20 cellular contexts compared by ENCODE assay signal in genomic region chr6:130394238-130394637, GRCh38. TPM values are rescaled to one million over a fixed set of nuclear protein-coding genes. Genes with fewer than 3 reads are reported as not detected.
DNase-seq lines count a peak whose midpoint lies in the region; ATAC-seq and TF ChIP-seq lines count a peak whose summit lies in the region.
"Had no signal": no experiment of that assay in that cellular context is flagged by ENCODE, and none has a peak within 500 bp of the region (broad histone marks: within the 10 kb centered on the region; RNA-seq: fewer than 3 reads in every experiment).

No MANE protein-coding gene starts in this region.

- H3K27me3 ChIP-seq in gastrocnemius medialis (no peaks in the 10 kb centered on the region), smooth muscle cell (ENCODE audit: low read depth) (no peaks in the 10 kb centered on the region), MM.1S (replicated peaks; ENCODE audit: insufficient read depth, low read length) (no peaks in the 10 kb centered on the region)

- H3K4me2 ChIP-seq in smooth muscle cell (no peak overlapping the region), MM.1S (ENCODE audit: low read depth, low read length) (no peak overlapping the region)

- TF ChIP-seq CTCF in gastrocnemius medialis (IDR thresholded peaks at IDR 0.05 in 4 of 5, conservative IDR thresholded peaks at IDR 0.05 in 1 of 5) = no peak
- no peak for TF ChIP-seq CTCF in smooth muscle cell (IDR thresholded peaks at IDR 0.05; ENCODE audit: borderline replicate concordance, insufficient read depth, poor library complexity, severe bottlenecking)
- no peak for TF ChIP-seq CTCF in MM.1S (IDR thresholded peaks at IDR 0.05; ENCODE audit: low read length)

- 97% methylated on average over 5 of the region's 5 CpGs for WGBS in smooth muscle cell (ENCODE audit: low lambda C conversion rate)

- DNase-seq in G401 (ENCODE audit: low spot score) = peak; percentile 11
- DNase-seq in head of caudate nucleus = peak; percentile 11 to 92 (median 67)
- peak in 9 of 10 donors; percentile 19 to 91 (median 55) for DNase-seq in posterior cingulate gyrus
- DNase-seq in gastrocnemius medialis = no peak
- DNase-seq in smooth muscle cell (lab: John Stamatoyannopoulos, UW; ENCODE audit: unreplicated experiment) = no peak
- no peak for DNase-seq in MM.1S
- DNase-seq: GDM1, H7, HFFc6, NCI-H1092 treated with DMSO at 0.1 percent for 48 hours, NCI-H146, NCI-H2029, NCI-H2171, NCI-H524 treated with DMSO at 0.1 percent for 48 hours, NCI-H82, Right ventricle myocardium superior had no signal

- H3K9me2 ChIP-seq in MM.1S (replicated peaks; ENCODE audit: insufficient read depth, low read length) = no peaks in the 10 kb centered on the region

- H3K4me1 ChIP-seq in gastrocnemius medialis = no peaks in the 10 kb centered on the region
- no peaks in the 10 kb centered on the region for H3K4me1 ChIP-seq in smooth muscle cell (ENCODE audit: low read depth)
- H3K4me1 ChIP-seq in MM.1S (ENCODE audit: low read length) = 0 out of 2 replicates have a peak, but pooled peaks cover 4% of the 10 kb centered on the region

- H3F3A ChIP-seq in smooth muscle cell (ENCODE audit: low read depth) = no peaks in the 10 kb centered on the region
- no peaks in the 10 kb centered on the region for H3F3A ChIP-seq in MM.1S (ENCODE audit: insufficient read depth, low read length)

- intact Hi-C loops in head of caudate nucleus (cut with DNase I) = no loop called here
- intact Hi-C loops in posterior cingulate gyrus (cut with DNase I) = no loop called here
- intact Hi-C loops in gastrocnemius medialis (cut with DNase I; ENCODE audit: low total_unique reads) = no loop called here

- H3K4me3 ChIP-seq in gastrocnemius medialis (no peak overlapping the region), smooth muscle cell (no peak overlapping the region), MM.1S (ENCODE audit: low read length) (no peak overlapping the region)

- H3K9me3 ChIP-seq in gastrocnemius medialis (no peaks in the 10 kb centered on the region), smooth muscle cell (replicated peaks; ENCODE audit: low read depth) (no peaks in the 10 kb centered on the region), MM.1S (replicated peaks; ENCODE audit: insufficient read depth, low read length) (no peaks in the 10 kb centered on the region)

- H3K9ac ChIP-seq in smooth muscle cell (ENCODE audit: low read depth) (no peak overlapping the region), MM.1S (ENCODE audit: low read length) (no peak overlapping the region)

- ATAC-seq in SK-N-SH treated with all-trans-retinoic acid at 6 μM for 48 hours (peak; percentile 48), gastrocnemius medialis (no peak), esophagus mucosa (no peak)

- peaks cover 93% of the 10 kb centered on the region for H4K20me1 ChIP-seq in smooth muscle cell (ENCODE audit: low read depth)
- no peaks in the 10 kb centered on the region for H4K20me1 ChIP-seq in MM.1S (ENCODE audit: insufficient read depth, low read length)

- in situ Hi-C loops in G401 (cut with HindIII; ENCODE audit: low sequenced_read_pairs) = no loop called here
- in situ Hi-C loops in gastrocnemius medialis (cut with MboI; ENCODE audit: low sequenced_read_pairs in 4 of 4) = no loop called here

- no peak for TF ChIP-seq POLR2A in gastrocnemius medialis (IDR thresholded peaks at IDR 0.05)

- H3K36me3 ChIP-seq in gastrocnemius medialis (no peaks in the 10 kb centered on the region), smooth muscle cell (ENCODE audit: low read depth) (peaks cover 7% of the 10 kb centered on the region), MM.1S (replicated peaks; ENCODE audit: insufficient read depth, low read length) (no peaks in the 10 kb centered on the region)

- no peak overlapping the region for H2AFZ ChIP-seq in smooth muscle cell (ENCODE audit: low read depth)
- H2AFZ ChIP-seq in MM.1S (ENCODE audit: low read length) = no peak overlapping the region

- H3K79me2 ChIP-seq in smooth muscle cell (ENCODE audit: low read depth) = peaks cover 86% of the 10 kb centered on the region
- H3K79me2 ChIP-seq in MM.1S (ENCODE audit: low read length) = no peaks in the 10 kb centered on the region; the same call in 1 of the 2 replicates

- no peak overlapping the region for H3K27ac ChIP-seq in gastrocnemius medialis
- no peak overlapping the region for H3K27ac ChIP-seq in smooth muscle cell (ENCODE audit: low read depth)
- no peak overlapping the region for H3K27ac ChIP-seq in MM.1S (ENCODE audit: low read length)

TF ChIP-seq in SK-N-SH treated with all-trans-retinoic acid at 6 μM for 48 hours, 23 proteins besides CTCF, POLR2A, EP300 and RAD21 (continues in another document):
- TF ChIP-seq TOX (CRISPR knock-in tag; IDR thresholded peaks at IDR 0.05; ENCODE audit: borderline replicate concordance) = no peak
- TF ChIP-seq ISL1 (CRISPR knock-in tag; IDR thresholded peaks at IDR 0.05) = no peak
- no peak for TF ChIP-seq ZNF8 (CRISPR knock-in tag; IDR thresholded peaks at IDR 0.05)
- no peak for TF ChIP-seq TSHZ2 (CRISPR knock-in tag; IDR thresholded peaks at IDR 0.05)
- TF ChIP-seq OSR1 (CRISPR knock-in tag; IDR thresholded peaks at IDR 0.05) = no peak
- TF ChIP-seq ZNF565 (CRISPR knock-in tag; conservative IDR thresholded peaks at IDR 0.05; ENCODE audit: low read depth) = no peak
- no peak for TF ChIP-seq ARNTL (CRISPR knock-in tag; IDR thresholded peaks at IDR 0.05; ENCODE audit: borderline replicate concordance, low read depth)
- TF ChIP-seq PATZ1 (CRISPR knock-in tag; IDR thresholded peaks at IDR 0.05; ENCODE audit: borderline replicate concordance) = no peak
- no peak for TF ChIP-seq ZC3H10 (CRISPR knock-in tag; IDR thresholded peaks at IDR 0.05)
- no peak for TF ChIP-seq BACH2 (CRISPR knock-in tag; IDR thresholded peaks at IDR 0.05; ENCODE audit: borderline replicate concordance)
- TF ChIP-seq ZFP30 (CRISPR knock-in tag; IDR thresholded peaks at IDR 0.05) = no peak
- no peak for TF ChIP-seq TCF4 (CRISPR knock-in tag; IDR thresholded peaks at IDR 0.05; ENCODE audit: borderline replicate concordance)
- no peak for TF ChIP-seq ZNF70 (CRISPR knock-in tag; IDR thresholded peaks at IDR 0.05)
- no peak for TF ChIP-seq CREB5 (CRISPR knock-in tag; IDR thresholded peaks at IDR 0.05; ENCODE audit: low read depth)

RNA-seq across cellular contexts. Expression of gene TMEM200A, which starts 28.4 kb away (rescaled TPM):
- not detected in 2 replicates for total RNA-seq in G401 (2014; rRNA removed; shearing (Covaris generic))
- total RNA-seq in gastrocnemius medialis = under 1 TPM in 2 of 4 donors, not detected in 2; 0.16 to 0.29 TPM
- 116 and 126 TPM in 2 replicates for total RNA-seq in smooth muscle cell
- polyA plus RNA-seq in smooth muscle cell = 71.0 and 84.7 TPM in 2 replicates
- total RNA-seq in esophagus mucosa = 0.16 TPM
- total RNA-seq: Daoy, Right ventricle myocardium superior had no signal
- polyA plus RNA-seq: CD14-positive monocyte had no signal

Comparison
In these comparisons a context has a peak if more than half of its experiments do, and no peak if none do; other contexts are left out.
1. DNase-seq: peak in G401 (single experiment), head of caudate nucleus (42 of 42) and posterior cingulate gyrus (9 of 10); none in gastrocnemius medialis (0 of 2), smooth muscle cell (single experiment) and MM.1S (single experiment).
2. RNA of gene TMEM200A, which starts 28.4 kb away (total RNA-seq): 116 to 126 TPM in smooth muscle cell; 0.16 TPM in esophagus mucosa (single experiment), 0.16 to 0.29 TPM in gastrocnemius medialis and not detected in G401; every median in the first group is over 10 times any median in the second.